Comparison of ENCODE assay signal across 8 cellular contexts in the genomic region with DNA sequence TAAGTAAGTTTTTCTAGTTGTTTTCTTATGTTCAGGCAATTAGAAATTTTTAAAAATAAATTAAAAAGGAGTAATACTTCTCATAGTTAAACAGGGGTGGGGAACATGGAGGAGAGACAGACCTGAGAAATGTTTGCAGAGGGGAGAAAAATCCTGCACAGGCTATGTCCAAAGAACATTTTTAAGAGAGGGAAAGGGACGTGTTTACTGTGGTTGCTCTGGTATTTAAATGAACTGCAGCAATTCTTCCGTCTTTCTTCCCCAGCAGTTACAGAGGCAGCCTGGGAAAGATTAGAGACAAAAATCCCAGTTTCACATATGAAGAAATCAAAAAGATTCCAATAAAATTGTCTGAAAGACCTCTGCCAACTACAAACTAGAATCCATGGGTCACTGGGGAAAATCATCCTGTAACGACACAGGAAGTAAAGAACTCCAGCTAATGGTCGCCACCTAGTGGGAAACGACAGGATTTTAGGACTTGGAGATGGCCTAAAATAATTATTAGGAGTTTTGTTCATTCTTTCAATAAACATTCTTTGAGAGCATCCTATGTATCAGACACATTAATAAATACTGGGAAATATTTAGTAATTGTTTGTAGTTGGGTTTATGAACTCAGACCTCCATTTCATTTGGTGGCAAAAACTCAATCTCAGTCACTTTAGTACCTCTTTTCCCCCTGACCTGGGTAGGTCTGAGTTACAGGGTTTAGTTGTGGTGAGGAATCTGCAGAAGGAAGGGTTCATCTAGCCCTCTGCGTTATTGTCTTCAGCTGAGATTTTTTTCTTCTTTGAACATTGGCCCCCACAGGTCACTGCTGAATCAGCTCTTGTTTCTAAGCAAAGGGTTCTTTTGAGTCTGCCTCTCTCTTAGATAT.
DNase-seq lines count a peak whose midpoint lies in the region; ATAC-seq, FAIRE-seq and TF ChIP-seq lines count a peak whose summit lies in the region.

No MANE protein-coding gene starts in this region.

- H3K4me1 Mint-ChIP-seq in astrocyte (ENCODE audit: low read depth, unreplicated experiment), result peaks cover 18% of the 10 kb centered on the region

- intact Hi-C loops in gastrocnemius medialis (cut with DNase I; ENCODE audit: low total_unique reads), result loop anchor here (1.0 to 10.0 kb wide), 3 partner anchors 69 to 241 kb away; no protein-coding TSS in a partner anchor

- H3K9ac ChIP-seq in astrocyte (ENCODE audit: low read length), result peak overlapping the region; percentile 48

- peak; percentile 42 for DNase-seq in activated CD4-positive, alpha-beta T cell treated with anti-CD3 and anti-CD28 coated beads for 48 hours
- DNase-seq in activated CD4-positive, alpha-beta T cell treated with anti-CD3 and anti-CD28 coated beads for 1 hour, result no peak
- DNase-seq in NCI-H69 (lab: John Stamatoyannopoulos, UW) (peak; percentile 90), astrocyte (ENCODE audit: low read depth) (peak; percentile 45), hypothalamus (lab: John Stamatoyannopoulos, UW) (peak in 31 of 51 donors; percentile 1 to 69 (median 24)), gastrocnemius medialis (peak; percentile 38 to 48)

- H3K27ac ChIP-seq in astrocyte (ENCODE audit: low read depth, low read length) (no peak overlapping the region), gastrocnemius medialis (no peak overlapping the region)

- in situ Hi-C loops in gastrocnemius medialis (cut with MboI; ENCODE audit: low sequenced_read_pairs in 4 of 4), result no loop called here

- no peaks in the 10 kb centered on the region for H3K79me2 ChIP-seq in astrocyte (ENCODE audit: insufficient read depth, low read length)

- no peaks in the 10 kb centered on the region for H3K4me1 ChIP-seq in astrocyte (ENCODE audit: insufficient read depth, low read length)
- peaks cover 0 to 4% of the 10 kb centered on the region in 2 donors for H3K4me1 ChIP-seq in gastrocnemius medialis

- peak overlapping the region; percentile 33 for H3K4me2 ChIP-seq in astrocyte (ENCODE audit: low read length)

- no peak overlapping the region for H3K4me3 Mint-ChIP-seq in astrocyte (ENCODE audit: unreplicated experiment)

- peak; percentile 70 for FAIRE-seq in astrocyte (lab: Jason Lieb, UNC)

- H3K27ac Mint-ChIP-seq in astrocyte (ENCODE audit: unreplicated experiment), result peak overlapping the region; percentile 55

- H3K36me3 ChIP-seq in astrocyte (ENCODE audit: insufficient read depth, low read length) (no peaks in the 10 kb centered on the region), gastrocnemius medialis (no peaks in the 10 kb centered on the region)

- H3K27me3 ChIP-seq in astrocyte (ENCODE audit: insufficient read depth, low read length), result no peaks in the 10 kb centered on the region
- H3K27me3 ChIP-seq in gastrocnemius medialis, result no peaks in the 10 kb centered on the region

- no peaks in the 10 kb centered on the region for H3K9me3 Mint-ChIP-seq in astrocyte (ENCODE audit: unreplicated experiment)

- TF ChIP-seq CTCF in astrocyte (IDR thresholded peaks at IDR 0.05; ENCODE audit: insufficient read depth, low read depth, low read length), result peak; percentile 87
- TF ChIP-seq CTCF in gastrocnemius medialis (IDR thresholded peaks at IDR 0.05 in 4 of 5, conservative IDR thresholded peaks at IDR 0.05 in 1 of 5), result peak; percentile 72 to 84 (median 77)

- H4K20me1 ChIP-seq in astrocyte (ENCODE audit: insufficient read depth, low read length), result no peaks in the 10 kb centered on the region

- no peaks in the 10 kb centered on the region for H3K27me3 Mint-ChIP-seq in astrocyte (ENCODE audit: low read depth, unreplicated experiment)

- no peak for TF ChIP-seq POLR2A in gastrocnemius medialis (IDR thresholded peaks at IDR 0.05)

- H3K4me3 ChIP-seq in astrocyte (ENCODE audit: insufficient read depth, low read depth, low read length) (no peak overlapping the region), gastrocnemius medialis (peak overlapping the region in 1 of 4 donors; percentile 24)

- H2AFZ ChIP-seq in astrocyte (ENCODE audit: low read depth, low read length), result peak overlapping the region; percentile 27

- no peaks in the 10 kb centered on the region for H3K9me3 ChIP-seq in astrocyte (ENCODE audit: insufficient read depth, low read depth, low read length)
- H3K9me3 ChIP-seq in gastrocnemius medialis, result no peaks in the 10 kb centered on the region

- H3K36me3 Mint-ChIP-seq in astrocyte (ENCODE audit: low read depth, unreplicated experiment), result no peaks in the 10 kb centered on the region

- peak; percentile 87 for ATAC-seq in GM21381 (IDR thresholded peaks at IDR 0.05; ENCODE audit: unreplicated experiment)
- peak; percentile 78 for ATAC-seq in HG03565 (IDR thresholded peaks at IDR 0.05; ENCODE audit: unreplicated experiment)
- ATAC-seq in gastrocnemius medialis, result peak; percentile 83 to 92
